8 cellular contexts compared by ENCODE assay signal in the genomic region with DNA sequence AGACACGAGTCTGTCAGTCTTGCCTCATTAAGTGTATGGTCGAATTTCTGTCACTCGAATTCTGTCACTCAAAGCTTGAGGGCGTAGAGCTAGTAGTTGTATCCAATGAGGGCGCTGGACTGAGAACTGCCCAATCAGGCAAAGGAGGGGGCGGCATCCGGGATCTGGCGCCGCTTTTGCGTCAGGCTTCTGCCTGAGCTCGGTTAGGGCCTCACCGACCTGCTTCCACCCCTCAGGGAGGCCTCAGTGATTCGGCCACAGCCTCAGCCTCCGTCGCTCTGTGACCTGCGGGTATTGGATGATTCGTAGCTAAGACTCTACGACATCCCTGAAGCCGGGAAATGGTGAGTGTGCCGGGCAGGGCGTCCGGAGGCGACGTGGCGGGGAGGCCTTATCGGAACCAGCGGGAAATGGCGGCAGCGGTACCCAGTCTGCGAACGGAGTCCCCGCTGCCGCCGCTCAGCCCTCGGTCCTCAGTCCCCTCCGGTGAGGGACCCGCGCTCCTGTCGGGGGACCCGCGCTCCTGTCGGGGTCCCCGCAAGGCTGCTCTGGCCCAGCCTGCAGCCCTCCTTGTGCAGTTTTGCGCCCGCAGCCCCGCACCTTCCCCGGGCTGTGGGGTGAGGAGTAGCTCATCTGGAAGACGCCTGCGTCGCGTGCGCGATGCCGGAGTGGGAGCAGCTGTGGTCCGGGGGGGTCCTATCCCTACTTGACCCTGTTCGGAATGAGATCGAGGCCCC.
A peak's percentile ranks its signal among the peaks of the same experiment; 100 is the strongest.
DNase-seq lines count a peak whose midpoint lies in the region; ATAC-seq, FAIRE-seq and TF ChIP-seq lines count a peak whose summit lies in the region.

No MANE protein-coding gene starts in this region.

- H3K9me3 ChIP-seq in IMR-90 (ENCODE audit: control insufficient read depth, insufficient read depth, low read length) = peaks cover 34% of the 10 kb centered on the region
- H3K9me3 ChIP-seq in kidney (ENCODE audit: control insufficient read depth in 1 of 2, low read length in 2 of 2) = no peaks in the 10 kb centered on the region
- H3K9me3 ChIP-seq in skeletal muscle satellite cell (replicated peaks; ENCODE audit: low read length) = no peaks in the 10 kb centered on the region

- no peaks in the 10 kb centered on the region for H3K9me1 ChIP-seq in IMR-90 (ENCODE audit: insufficient read depth, low read length)

- H3K4me3 ChIP-seq in IMR-90 (ENCODE audit: insufficient read depth, low read depth, low read length) = peak overlapping the region; percentile 77
- peak overlapping the region; percentile 83 for H3K4me3 ChIP-seq in coronary artery
- H3K4me3 ChIP-seq in kidney (ENCODE audit: low read length in 2 of 2) = peak overlapping the region; percentile 76 to 83
- peak overlapping the region; percentile 83 for H3K4me3 ChIP-seq in skeletal muscle satellite cell (ENCODE audit: low read length)

- no peak overlapping the region for H3K4ac ChIP-seq in IMR-90 (ENCODE audit: low read depth, low read length)

- POLR2A ChIA-PET in IMR-90 (lab: Charles Lee; ENCODE audit: unreplicated experiment) = no interaction called here

- CTCF ChIA-PET in IMR-90 (lab: Yijun Ruan, JAX) = no interaction called here

- FAIRE-seq in kidney (lab: Jason Lieb, UNC) = no peak

- no peak overlapping the region for H2AK9ac ChIP-seq in IMR-90 (replicated peaks; ENCODE audit: low read depth, low read length, poor library complexity)

- H3K36me3 ChIP-seq in IMR-90 (ENCODE audit: control insufficient read depth, insufficient read depth, low read length) (no peaks in the 10 kb centered on the region), kidney (ENCODE audit: control insufficient read depth in 1 of 2, insufficient read depth in 2 of 2, low read length in 2 of 2) (no peaks in the 10 kb centered on the region), skeletal muscle satellite cell (ENCODE audit: insufficient read depth, low read length) (no peaks in the 10 kb centered on the region)

- in situ Hi-C loops in IMR-90 (cut with MboI; ENCODE audit: low sequenced_read_pairs) = no loop called here

- no peak overlapping the region for H4K91ac ChIP-seq in IMR-90 (ENCODE audit: insufficient read depth, low read depth, low read length)

- TF ChIP-seq POLR2A in IMR-90 (IDR thresholded peaks at IDR 0.05; ENCODE audit: low read depth, low read length) = no peak

- H2AK5ac ChIP-seq in IMR-90 (ENCODE audit: low read depth, low read length) = no peak overlapping the region

- H3K27ac ChIP-seq in IMR-90 (ENCODE audit: insufficient read depth, low read length) = no peak overlapping the region; the same call in 1 of the 2 replicates
- H3K27ac ChIP-seq in coronary artery = peak overlapping the region; percentile 74 to 91
- peak overlapping the region; percentile 55 to 74 for H3K27ac ChIP-seq in kidney (ENCODE audit: low read depth in 2 of 2, low read length in 2 of 2)

- no peaks in the 10 kb centered on the region for H3K4me1 ChIP-seq in IMR-90 (ENCODE audit: control insufficient read depth, insufficient read depth, low read length)
- no peaks in the 10 kb centered on the region for H3K4me1 ChIP-seq in kidney (ENCODE audit: control insufficient read depth in 1 of 2, insufficient read depth in 1 of 2, low read depth in 1 of 2, low read length in 2 of 2)
- H3K4me1 ChIP-seq in skeletal muscle satellite cell (ENCODE audit: control insufficient read depth, insufficient read depth, low read length) = no peaks in the 10 kb centered on the region

- peak; percentile 71 for DNase-seq in IMR-90
- DNase-seq in coronary artery (ENCODE audit: low spot score) = peak; percentile 92
- peak; percentile 91 for DNase-seq in kidney
- no peak for DNase-seq in GDM1 (lab: John Stamatoyannopoulos, UW)
- DNase-seq in NCI-H748 (lab: John Stamatoyannopoulos, UW; ENCODE audit: unreplicated experiment) = no peak
- DNase-seq in NCI-H146 (lab: John Stamatoyannopoulos, UW) = no peak

- H2BK20ac ChIP-seq in IMR-90 (ENCODE audit: low read depth, low read length) = no peak overlapping the region

- H4K5ac ChIP-seq in IMR-90 (ENCODE audit: low read depth, low read length) = no peak overlapping the region

- H3K18ac ChIP-seq in IMR-90 (ENCODE audit: low read depth, low read length) = no peak overlapping the region; the same call in 1 of the 2 replicates

- H2BK120ac ChIP-seq in IMR-90 (ENCODE audit: low read depth, low read length) = no peak overlapping the region

- H2BK5ac ChIP-seq in IMR-90 (ENCODE audit: low read depth, low read length, poor library complexity, severe bottlenecking) = no peak overlapping the region

- H3K56ac ChIP-seq in IMR-90 (ENCODE audit: extremely low read depth, insufficient read depth, low read length) = no peak overlapping the region

- 5% methylated on average over 19 of the region's 57 CpGs; no CpG with 5 or more reads in 1 of the 2 experiments for WGBS in IMR-90 (ENCODE audit: extremely low coverage in 2 of 2, insufficient read length in 1 of 2), 2 experiments

- peak overlapping the region; percentile 61; the same call in 1 of the 2 replicates for H3K9ac ChIP-seq in IMR-90 (ENCODE audit: low read depth, low read length)
- peak overlapping the region; percentile 63 to 69 for H3K9ac ChIP-seq in kidney (ENCODE audit: low read length in 2 of 2)
- peak overlapping the region; percentile 82 for H3K9ac ChIP-seq in skeletal muscle satellite cell (ENCODE audit: low read depth, low read length)

- no peaks in the 10 kb centered on the region for H3K27me3 ChIP-seq in IMR-90 (ENCODE audit: control insufficient read depth, insufficient read depth, low read length)
- H3K27me3 ChIP-seq in skeletal muscle satellite cell (ENCODE audit: control insufficient read depth, insufficient read depth, low read length) = no peaks in the 10 kb centered on the region

- H3K23ac ChIP-seq in IMR-90 (ENCODE audit: low read depth, low read length) = no peak overlapping the region

- H3K14ac ChIP-seq in IMR-90 (replicated peaks; ENCODE audit: low read depth, low read length) = no peak overlapping the region

- H2BK15ac ChIP-seq in IMR-90 (ENCODE audit: low read depth, low read length) = no peak overlapping the region

- no TSS peak for BruUV-seq in IMR-90 (replicated peaks; lab: Mats Ljungman, UMichigan)

- 0 out of 4 replicates have a peak overlapping the region, but pooled peaks of 1 of the 2 experiments have one; percentile 40 for H4K8ac ChIP-seq in IMR-90 (ENCODE audit: low read depth in 2 of 2, low read length in 2 of 2)

- TF ChIP-seq CTCF in IMR-90 (conservative IDR thresholded peaks at IDR 0.05; ENCODE audit: low read depth, low read length) (no peak), coronary artery (IDR thresholded peaks at IDR 0.05) (no peak), kidney (IDR thresholded peaks at IDR 0.05; ENCODE audit: borderline replicate concordance, extremely low read depth, insufficient read depth) (no peak)

- intact Hi-C loops in IMR-90 (cut with micrococcal nuclease) (no loop called here), kidney (cut with DNase I) (no loop called here)

- peak overlapping the region; percentile 83 for H2AFZ ChIP-seq in IMR-90 (replicated peaks; ENCODE audit: low read length, poor library complexity)

- H3K4me2 ChIP-seq in IMR-90 (ENCODE audit: low read depth, low read length) = peak overlapping the region; percentile 81
- peak overlapping the region; percentile 73 for H3K4me2 ChIP-seq in skeletal muscle satellite cell (ENCODE audit: low read length)

- H3K79me1 ChIP-seq in IMR-90 (ENCODE audit: low read depth in 1 of 2, low read length in 2 of 2) = no peaks in the 10 kb centered on the region

- dilution Hi-C loops in IMR-90 (cut with HindIII; ENCODE audit: low sequenced_read_pairs, unreplicated experiment) = no loop called here

- TF ChIP-seq RAD21 in IMR-90 (IDR thresholded peaks at IDR 0.05; ENCODE audit: low read length) = no peak

- H4K20me1 ChIP-seq in IMR-90 (ENCODE audit: insufficient read depth, low read length) = no peaks in the 10 kb centered on the region

- ATAC-seq in IMR-90 (ENCODE audit: low read depth) (peak; percentile 94), GM19023 (IDR thresholded peaks at IDR 0.05; ENCODE audit: unreplicated experiment) (no peak)

TF ChIP-seq in IMR-90, 13 proteins besides CTCF, POLR2A, EP300 and RAD21:
- TF ChIP-seq RCOR1 (IDR thresholded peaks at IDR 0.05; ENCODE audit: insufficient replicate concordance, low read length) = no peak
- no peak for TF ChIP-seq RFX5 (IDR thresholded peaks at IDR 0.05; ENCODE audit: low read depth, low read length)
- no peak for TF ChIP-seq MAZ (IDR thresholded peaks at IDR 0.05; ENCODE audit: borderline replicate concordance, low read depth, low read length)
- TF ChIP-seq ELK1 (IDR thresholded peaks at IDR 0.05; ENCODE audit: borderline replicate concordance, low read depth, low read length) = no peak
- TF ChIP-seq, protein P1, sequence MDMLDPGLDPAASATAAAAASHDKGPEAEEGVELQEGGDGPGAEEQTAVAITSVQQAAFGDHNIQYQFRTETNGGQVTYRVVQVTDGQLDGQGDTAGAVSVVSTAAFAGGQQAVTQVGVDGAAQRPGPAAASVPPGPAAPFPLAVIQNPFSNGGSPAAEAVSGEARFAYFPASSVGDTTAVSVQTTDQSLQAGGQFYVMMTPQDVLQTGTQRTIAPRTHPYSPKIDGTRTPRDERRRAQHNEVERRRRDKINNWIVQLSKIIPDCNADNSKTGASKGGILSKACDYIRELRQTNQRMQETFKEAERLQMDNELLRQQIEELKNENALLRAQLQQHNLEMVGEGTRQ (IDR thresholded peaks at IDR 0.05; ENCODE audit: low read depth, low read length) = no peak
- TF ChIP-seq CHD1 (IDR thresholded peaks at IDR 0.05; ENCODE audit: low read depth, low read length) = no peak
- no peak for TF ChIP-seq CEBPB (IDR thresholded peaks at IDR 0.05; ENCODE audit: low read depth, low read length)
- no peak for TF ChIP-seq MXI1 (IDR thresholded peaks at IDR 0.05; ENCODE audit: borderline replicate concordance, low read depth, low read length)

Comparison
In these comparisons a context has a peak if more than half of its experiments do, and no peak if none do; other contexts are left out.
1. DNase-seq: peak in IMR-90 (single experiment), coronary artery (single experiment) and kidney (single experiment); none in GDM1 (single experiment), NCI-H748 (single experiment) and NCI-H146 (single experiment).
2. Peak in every context shown above with its lines, with median percentiles within 50 percentile points of each other: H3K4me3 ChIP-seq and H3K9ac ChIP-seq.